ENCODE assay signal across 20 cellular contexts in the genomic region with DNA sequence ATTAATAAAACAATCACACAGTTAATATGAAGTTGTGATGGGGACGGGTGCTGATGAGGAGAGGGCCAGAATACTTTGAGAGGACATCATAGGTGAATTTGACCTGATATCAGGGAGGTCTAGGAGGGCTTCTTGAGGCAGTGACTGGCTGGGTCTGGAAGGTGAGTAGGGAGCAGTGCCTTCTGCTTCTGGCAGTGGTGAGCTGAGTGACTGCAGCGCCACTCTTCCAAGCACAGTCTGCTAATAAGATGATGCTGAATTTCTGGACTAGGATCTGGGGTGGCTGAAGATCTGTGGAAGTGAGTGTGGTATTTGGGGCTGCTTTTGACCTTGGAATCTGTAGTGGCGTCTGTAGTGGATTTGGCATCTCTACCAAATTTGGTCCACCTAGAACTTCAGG. TPM values are rescaled to one million over a fixed set of nuclear protein-coding genes. Genes with fewer than 3 reads are reported as not detected.
DNase-seq lines count a peak whose midpoint lies in the region; ATAC-seq and TF ChIP-seq lines count a peak whose summit lies in the region.
"Had no signal": no experiment of that assay in that cellular context is flagged by ENCODE, and none has a peak within 500 bp of the region (broad histone marks: within the 10 kb centered on the region; RNA-seq: fewer than 3 reads in every experiment).

No MANE protein-coding gene starts in this region.

- peaks cover 73% of the 10 kb centered on the region for H3K4me1 Mint-ChIP-seq in activated naive CD8-positive, alpha-beta T cell treated with anti-CD3 and anti-CD28 coated beads, Interleukin-2, amount 50 U/mL, for 24 hours
- H3K4me1 Mint-ChIP-seq in naive thymus-derived CD8-positive, alpha-beta T cell = peaks cover 35 to 88% (median 77%) of the 10 kb centered on the region in 4 donors

- peaks cover 26% of the 10 kb centered on the region for H3F3A ChIP-seq in DOHH2 (ENCODE audit: control insufficient read depth, insufficient read depth)

- H3K27me3 Mint-ChIP-seq in activated naive CD8-positive, alpha-beta T cell treated with anti-CD3 and anti-CD28 coated beads, Interleukin-2, amount 50 U/mL, for 24 hours = no peaks in the 10 kb centered on the region
- H3K27me3 Mint-ChIP-seq in naive thymus-derived CD8-positive, alpha-beta T cell = no peaks in the 10 kb centered on the region

- H3K4me2 ChIP-seq in BLaER1 (peak overlapping the region; percentile 94), DOHH2 (ENCODE audit: low read length) (peak overlapping the region; percentile 75; the same call in 1 of the 2 replicates)

- no peak for TF ChIP-seq CTCF in DOHH2 (IDR thresholded peaks at IDR 0.05; ENCODE audit: low read depth, low read length, poor library complexity, severe bottlenecking)

- H3K27me3 ChIP-seq in BLaER1 (no peaks in the 10 kb centered on the region), DOHH2 (ENCODE audit: control insufficient read depth, low read length) (no peaks in the 10 kb centered on the region)

- H3K27ac ChIP-seq in BLaER1 (peak overlapping the region; percentile 96), DOHH2 (ENCODE audit: low read depth, low read length) (no peak overlapping the region)
- H3K27ac ChIP-seq: prostate gland had no signal

- no peaks in the 10 kb centered on the region for H3K9me2 ChIP-seq in DOHH2 (replicated peaks; ENCODE audit: control insufficient read depth, low read length)

- H3K79me2 ChIP-seq in DOHH2 (ENCODE audit: control insufficient read depth, low read length) = peaks cover 86% of the 10 kb centered on the region

- H4K20me1 ChIP-seq in BLaER1 = peaks cover 58% of the 10 kb centered on the region
- H4K20me1 ChIP-seq in DOHH2 (ENCODE audit: control insufficient read depth, insufficient read depth, low read depth, low read length) = peaks cover 12% of the 10 kb centered on the region; the same call in 1 of the 2 replicates

- H3K36me3 ChIP-seq in BLaER1 (peaks cover 60% of the 10 kb centered on the region), DOHH2 (ENCODE audit: control insufficient read depth, low read length) (peaks cover 49% of the 10 kb centered on the region)
- H3K36me3 ChIP-seq: prostate gland had no signal

- H3K9me3 ChIP-seq in BLaER1 (peaks cover 39% of the 10 kb centered on the region), DOHH2 (ENCODE audit: control insufficient read depth, insufficient read depth, low read length) (no peaks in the 10 kb centered on the region)
- H3K9me3 ChIP-seq: prostate gland had no signal

- H3K4me1 ChIP-seq in BLaER1 (peaks cover 84% of the 10 kb centered on the region), DOHH2 (ENCODE audit: control insufficient read depth, low read length) (peaks cover 97% of the 10 kb centered on the region)
- H3K4me1 ChIP-seq: prostate gland had no signal

- H3K9me3 Mint-ChIP-seq in activated naive CD8-positive, alpha-beta T cell treated with anti-CD3 and anti-CD28 coated beads, Interleukin-2, amount 50 U/mL, for 24 hours = peaks cover 4% of the 10 kb centered on the region
- H3K9me3 Mint-ChIP-seq in naive thymus-derived CD8-positive, alpha-beta T cell = peaks cover 0 to 9% (median 4%) of the 10 kb centered on the region in 9 donors

- POLR2A ChIA-PET in naive thymus-derived CD8-positive, alpha-beta T cell (lab: Charles Lee) = no interaction called here

- no peak for ATAC-seq in activated naive CD8-positive, alpha-beta T cell treated with anti-CD3 and anti-CD28 coated beads, Interleukin-2, amount 50 U/mL, for 24 hours
- ATAC-seq in naive thymus-derived CD8-positive, alpha-beta T cell = no peak

- no peak for DNase-seq in activated naive CD8-positive, alpha-beta T cell treated with anti-CD3 and anti-CD28 coated beads, Interleukin-2, amount 50 U/mL, for 24 hours
- no peak for DNase-seq in naive thymus-derived CD8-positive, alpha-beta T cell
- DNase-seq in NOMO-1 treated with DMSO at 0.1 percent for 48 hours (lab: John Stamatoyannopoulos, UW; ENCODE audit: unreplicated experiment) (no peak), NCI-H510A (lab: John Stamatoyannopoulos, UW) (no peak), RPMI8226 (no peak), GOT3 (lab: John Stamatoyannopoulos, UW) (no peak)
- DNase-seq: activated CD4-positive, alpha-beta T cell treated with anti-CD3 and anti-CD28 coated beads for 48 hours; activated effector memory CD4-positive, alpha-beta T cell treated with anti-CD3 and anti-CD28 coated beads, Interleukin-2, amount 50 U/mL, for 16 hours; DMS53; head of caudate nucleus; MM.1S; NCI-H774; SHP77 had no signal

- peak overlapping the region; percentile 53 for H3K27ac Mint-ChIP-seq in activated naive CD8-positive, alpha-beta T cell treated with anti-CD3 and anti-CD28 coated beads, Interleukin-2, amount 50 U/mL, for 24 hours
- peak overlapping the region in 9 of 10 donors; percentile 6 to 81 (median 56) for H3K27ac Mint-ChIP-seq in naive thymus-derived CD8-positive, alpha-beta T cell

- H3K36me3 Mint-ChIP-seq in activated naive CD8-positive, alpha-beta T cell treated with anti-CD3 and anti-CD28 coated beads, Interleukin-2, amount 50 U/mL, for 24 hours (ENCODE audit: low read depth) = peaks cover 71% of the 10 kb centered on the region
- H3K36me3 Mint-ChIP-seq in naive thymus-derived CD8-positive, alpha-beta T cell = peaks cover 12 to 47% (median 23%) of the 10 kb centered on the region in 3 donors

- H3K9ac ChIP-seq in BLaER1 = 0 out of 2 replicates have a peak overlapping the region, but pooled peaks have one; percentile 2

- no peak overlapping the region for H3K4me3 Mint-ChIP-seq in activated naive CD8-positive, alpha-beta T cell treated with anti-CD3 and anti-CD28 coated beads, Interleukin-2, amount 50 U/mL, for 24 hours
- H3K4me3 Mint-ChIP-seq in naive thymus-derived CD8-positive, alpha-beta T cell = peak overlapping the region in 2 of 10 donors; percentile 10 to 43
- H3K4me3 Mint-ChIP-seq: mesothelial cell of epicardium had no signal

- H3K4me3 ChIP-seq in BLaER1 = peak overlapping the region; percentile 96; the same call in 1 of the 2 replicates
- H3K4me3 ChIP-seq in DOHH2 (ENCODE audit: low read length) = no peak overlapping the region; the same call in 1 of the 2 replicates
- H3K4me3 ChIP-seq: prostate gland had no signal

RNA-seq across cellular contexts. Expression of gene DGKD, which starts 5.5 kb away (rescaled TPM):
- 100 to 1,000 TPM; 300 to 315 TPM for total RNA-seq in naive thymus-derived CD8-positive, alpha-beta T cell
- 10 to 100 TPM; 29.3 to 44.5 (median 31.6) TPM for polyA plus RNA-seq in naive thymus-derived CD8-positive, alpha-beta T cell

RNA-seq across cellular contexts. Expression of gene SAG, which starts 52.2 kb away (rescaled TPM):
- total RNA-seq in naive thymus-derived CD8-positive, alpha-beta T cell = 1 to 10 TPM in 1 of 2 experiments, not detected in 1; 1.2 TPM
- polyA plus RNA-seq in naive thymus-derived CD8-positive, alpha-beta T cell = not detected
- total RNA-seq: bronchial epithelial cell, mesothelial cell of epicardium, neural crest cell, temporal lobe had no signal
